12 cellular contexts compared by ENCODE assay signal in genomic region chr15:63968700-63969099, GRCh38.
DNase-seq lines count a peak whose midpoint lies in the region; ATAC-seq and TF ChIP-seq lines count a peak whose summit lies in the region.
"Had no signal": no experiment of that assay in that cellular context is flagged by ENCODE, and none has a peak within 500 bp of the region (broad histone marks: within the 10 kb centered on the region; RNA-seq: fewer than 3 reads in every experiment).

No MANE protein-coding gene starts in this region.

- H3K4me1 ChIP-seq in lung (ENCODE audit: control insufficient read depth in 2 of 2, insufficient read depth in 2 of 2, low read length in 2 of 2) (peaks cover 18 to 24% of the 10 kb centered on the region in 2 donors), thyroid gland (peaks cover 37 to 49% of the 10 kb centered on the region in 2 donors)

- DNase-seq in activated T-cell treated with anti-CD3 and anti-CD28 coated beads, Interleukin-2, amount 50 U/mL, for 72 hours, result no peak
- DNase-seq in activated T-cell treated with anti-CD3 and anti-CD28 coated beads for 4 hours, result no peak
- no peak for DNase-seq in WTC11 (ENCODE audit: low spot score)
- DNase-seq in lung (ENCODE audit: low spot score), result no peak
- no peak for DNase-seq in thyroid gland
- no peak for DNase-seq in DMS114 treated with DMSO at 0.1 percent for 48 hours (lab: John Stamatoyannopoulos, UW; ENCODE audit: unreplicated experiment)
- no peak for DNase-seq in GM10266 (ENCODE audit: extremely low spot score)
- no peak for DNase-seq in erythroblast (lab: John Stamatoyannopoulos, UW)
- DNase-seq: activated gamma-delta T cell treated with Interleukin-2 at 50 U/mL for 16 hours, DMS 273 treated with DMSO at 0.1 percent for 48 hours, tibial artery had no signal

- POLR2A ChIA-PET in WTC11 (lab: Charles Lee), result no interaction called here

- TF ChIP-seq CTCF in WTC11 (IDR thresholded peaks at IDR 0.05), result no peak
- no peak for TF ChIP-seq CTCF in lung (IDR thresholded peaks at IDR 0.05; ENCODE audit: control extremely low read depth, extremely low read depth)
- TF ChIP-seq CTCF in thyroid gland (IDR thresholded peaks at IDR 0.05), result no peak
- no peak for TF ChIP-seq CTCF in GM10266 (IDR thresholded peaks at IDR 0.05; ENCODE audit: control insufficient read depth, insufficient read depth, low read depth, missing control alignments)

- H3K27ac Mint-ChIP-seq in activated T-cell treated with anti-CD3 and anti-CD28 coated beads, Interleukin-2, amount 50 U/mL, for 72 hours, result peak overlapping the region; percentile 8
- no peak overlapping the region; the same call in 1 of the 2 replicates for H3K27ac Mint-ChIP-seq in WTC11

- H3K36me3 ChIP-seq in lung (ENCODE audit: control insufficient read depth in 2 of 2, insufficient read depth in 2 of 2, low read length in 2 of 2) (no peaks in the 10 kb centered on the region), thyroid gland (no peaks in the 10 kb centered on the region)
- H3K36me3 ChIP-seq: tibial artery had no signal

- peak overlapping the region; percentile 43 to 76 for H3K27ac ChIP-seq in lung (ENCODE audit: low read depth in 1 of 2, low read length in 1 of 2)
- peak overlapping the region; percentile 79 to 88 (median 80) for H3K27ac ChIP-seq in thyroid gland
- H3K27ac ChIP-seq: neutrophil, tibial artery had no signal

- peaks cover 1 to 2% of the 10 kb centered on the region in 2 donors for H3K36me3 Mint-ChIP-seq in activated T-cell treated with anti-CD3 and anti-CD28 coated beads, Interleukin-2, amount 50 U/mL, for 72 hours (ENCODE audit: insufficient read depth in 2 of 2)
- H3K36me3 Mint-ChIP-seq in WTC11, result peaks cover 15% of the 10 kb centered on the region

- intact Hi-C loops in thyroid gland (cut with DNase I), result no loop called here

- no peak for ATAC-seq in activated T-cell treated with anti-CD3 and anti-CD28 coated beads, Interleukin-2, amount 50 U/mL, for 72 hours (replicated peaks in 1 of 2)
- peak; percentile 63 for ATAC-seq in WTC11
- ATAC-seq in lung (ENCODE audit: insufficient read depth, low FRiP score), result no peak

- no peak overlapping the region for H3K4me3 ChIP-seq in lung
- H3K4me3 ChIP-seq in thyroid gland (replicated peaks in 1 of 3), result no peak overlapping the region
- H3K4me3 ChIP-seq: tibial artery had no signal

- no peaks in the 10 kb centered on the region for H3K27me3 ChIP-seq in lung (ENCODE audit: control insufficient read depth, insufficient read depth)
- H3K27me3 ChIP-seq in thyroid gland, result no peaks in the 10 kb centered on the region
- H3K27me3 ChIP-seq: neutrophil, tibial artery had no signal

- CTCF ChIA-PET in WTC11 (lab: Charles Lee), result interaction anchor here (2.2 to 4.7 kb wide), 2 partner anchors 23 to 99 kb away, joined by 6 to 52 read pairs; no protein-coding TSS in a partner anchor

- H3K9me3 ChIP-seq in lung (ENCODE audit: control insufficient read depth in 2 of 2, insufficient read depth in 1 of 2, low read length in 1 of 2), result peaks cover 0 to 3% of the 10 kb centered on the region in 2 donors
- H3K9me3 ChIP-seq in thyroid gland, result no peaks in the 10 kb centered on the region
- H3K9me3 ChIP-seq: neutrophil had no signal

- TF ChIP-seq POLR2A in thyroid gland (IDR thresholded peaks at IDR 0.05), result no peak
- no peak for TF ChIP-seq POLR2A in erythroblast (IDR thresholded peaks at IDR 0.05; ENCODE audit: low read length)

- H3K27me3 Mint-ChIP-seq in activated T-cell treated with anti-CD3 and anti-CD28 coated beads, Interleukin-2, amount 50 U/mL, for 72 hours (ENCODE audit: low read depth), result no peaks in the 10 kb centered on the region
- H3K27me3 Mint-ChIP-seq in WTC11 (ENCODE audit: low read depth), result peaks cover 23% of the 10 kb centered on the region

- WGBS in lung, 2 donors, result 89 to 92% methylated on average over 3 of the region's 3 CpGs
- WGBS in thyroid gland, 2 donors, result 86 to 97% methylated on average over 3 of the region's 3 CpGs

- H3K4me1 Mint-ChIP-seq in activated T-cell treated with anti-CD3 and anti-CD28 coated beads, Interleukin-2, amount 50 U/mL, for 72 hours (ENCODE audit: low read depth), result peaks cover 42% of the 10 kb centered on the region
- H3K4me1 Mint-ChIP-seq in WTC11, result peaks cover 39% of the 10 kb centered on the region

- peaks cover under 1 to 2% of the 10 kb centered on the region in 2 donors for H3K9me3 Mint-ChIP-seq in activated T-cell treated with anti-CD3 and anti-CD28 coated beads, Interleukin-2, amount 50 U/mL, for 72 hours
- peaks cover 17% of the 10 kb centered on the region for H3K9me3 Mint-ChIP-seq in WTC11

- H3K4me3 Mint-ChIP-seq in activated T-cell treated with anti-CD3 and anti-CD28 coated beads, Interleukin-2, amount 50 U/mL, for 72 hours, result no peak overlapping the region
- H3K4me3 Mint-ChIP-seq in WTC11, result no peak overlapping the region

TF ChIP-seq in WTC11, 78 proteins besides CTCF, POLR2A, EP300 and RAD21 (continues in another document):
- TF ChIP-seq E2F4 (CRISPR knock-in tag; IDR thresholded peaks at IDR 0.05; ENCODE audit: borderline replicate concordance, low read depth) (no peak), TP53 (CRISPR knock-in tag; IDR thresholded peaks at IDR 0.05) (no peak), ATF6 (CRISPR knock-in tag; IDR thresholded peaks at IDR 0.05) (no peak), PRDM15 (CRISPR knock-in tag; IDR thresholded peaks at IDR 0.05) (no peak), RORB (CRISPR knock-in tag; IDR thresholded peaks at IDR 0.05) (no peak), STAT6 (CRISPR knock-in tag; conservative IDR thresholded peaks at IDR 0.05; ENCODE audit: low read depth) (no peak)
